ENCODE assay signal across 12 cellular contexts in genomic region chr10:129035052-129035805, GRCh38.
DNase-seq lines count a peak whose midpoint lies in the region; ATAC-seq and TF ChIP-seq lines count a peak whose summit lies in the region.
"Had no signal": no experiment of that assay in that cellular context is flagged by ENCODE, and none has a peak within 500 bp of the region (broad histone marks: within the 10 kb centered on the region; RNA-seq: fewer than 3 reads in every experiment).

No MANE protein-coding gene starts in this region.

- peak overlapping the region; percentile 49 for H3K27ac Mint-ChIP-seq in activated T-helper 17 cell treated with anti-CD3 and anti-CD28 coated beads, Interleukin-2, amount 50 U/mL, for 72 hours

- H3K36me3 Mint-ChIP-seq in activated T-helper 17 cell treated with anti-CD3 and anti-CD28 coated beads, Interleukin-2, amount 50 U/mL, for 72 hours (ENCODE audit: low read depth) = no peaks in the 10 kb centered on the region

- no peaks in the 10 kb centered on the region for H3K9me3 Mint-ChIP-seq in activated T-helper 17 cell treated with anti-CD3 and anti-CD28 coated beads, Interleukin-2, amount 50 U/mL, for 72 hours

- H3K4me3 Mint-ChIP-seq in activated T-helper 17 cell treated with anti-CD3 and anti-CD28 coated beads, Interleukin-2, amount 50 U/mL, for 72 hours = peak overlapping the region; percentile 74

- no peak for TF ChIP-seq CTCF in mucosa of descending colon (IDR thresholded peaks at IDR 0.05)
- TF ChIP-seq CTCF in upper lobe of right lung (IDR thresholded peaks at IDR 0.05) = no peak

- DNase-seq in activated CD8-positive, alpha-beta memory T cell treated with anti-CD3 and anti-CD28 coated beads for 1 hour (ENCODE audit: extremely low read depth in 1 of 2, low read depth in 1 of 2) = peak; percentile 18 to 44
- no peak for DNase-seq in activated CD8-positive, alpha-beta memory T cell treated with anti-CD3 and anti-CD28 coated beads for 24 hours
- peak in 2 of 3 donors; percentile 18 to 50 for DNase-seq in mucosa of descending colon
- DNase-seq in upper lobe of right lung = no peak
- no peak for DNase-seq in D341Med (ENCODE audit: low spot score)
- DNase-seq: GOT3, NCI-H69 had no signal

- no peaks in the 10 kb centered on the region for H3K4me1 ChIP-seq in mucosa of descending colon (ENCODE audit: low read depth)
- H3K4me1 ChIP-seq in upper lobe of right lung = no peaks in the 10 kb centered on the region

- H3K27me3 Mint-ChIP-seq in activated T-helper 17 cell treated with anti-CD3 and anti-CD28 coated beads, Interleukin-2, amount 50 U/mL, for 72 hours = peaks cover 23% of the 10 kb centered on the region

- ATAC-seq in activated T-helper 17 cell treated with anti-CD3 and anti-CD28 coated beads, Interleukin-2, amount 50 U/mL, for 72 hours (replicated peaks) = peak; percentile 69
- peak; percentile 38 for ATAC-seq in mucosa of descending colon
- ATAC-seq in upper lobe of right lung = peak; percentile 8
- ATAC-seq in HG03342 (IDR thresholded peaks at IDR 0.05; ENCODE audit: unreplicated experiment) = no peak
- ATAC-seq in GM21515 (IDR thresholded peaks at IDR 0.05; ENCODE audit: unreplicated experiment) = no peak
- ATAC-seq: GM12878 had no signal

- intact Hi-C loops in mucosa of descending colon (cut with DNase I, micrococcal nuclease) = no loop called here
- intact Hi-C loops in upper lobe of right lung (cut with DNase I) = loop anchor here (10.0 kb wide), 1 partner anchor 940 kb away; no protein-coding TSS in a partner anchor

- peaks cover 24% of the 10 kb centered on the region for H3K27me3 ChIP-seq in upper lobe of right lung

- H3K4me3 ChIP-seq in mucosa of descending colon (no peak overlapping the region), upper lobe of right lung (no peak overlapping the region)
- H3K4me3 ChIP-seq: coronary artery, GM12878 had no signal

- peaks cover 5% of the 10 kb centered on the region for H3K4me1 Mint-ChIP-seq in activated T-helper 17 cell treated with anti-CD3 and anti-CD28 coated beads, Interleukin-2, amount 50 U/mL, for 72 hours

- H3K27ac ChIP-seq in upper lobe of right lung = peak overlapping the region; percentile 27
- H3K27ac ChIP-seq: coronary artery had no signal

- H3K9me3 ChIP-seq in mucosa of descending colon = no peaks in the 10 kb centered on the region
- H3K9me3 ChIP-seq in upper lobe of right lung = no peaks in the 10 kb centered on the region

- H3K36me3 ChIP-seq in mucosa of descending colon (ENCODE audit: low read depth) (no peaks in the 10 kb centered on the region), upper lobe of right lung (no peaks in the 10 kb centered on the region)

Comparison
In these comparisons a context has a peak if more than half of its experiments do, and no peak if none do; other contexts are left out.
1. DNase-seq: peak in activated CD8-positive, alpha-beta memory T cell treated with anti-CD3 and anti-CD28 coated beads for 1 hour (2 of 2) and mucosa of descending colon (2 of 3); none in activated CD8-positive, alpha-beta memory T cell treated with anti-CD3 and anti-CD28 coated beads for 24 hours (single experiment), upper lobe of right lung (single experiment) and D341Med (single experiment).
2. ATAC-seq: peak in activated T-helper 17 cell treated with anti-CD3 and anti-CD28 coated beads, Interleukin-2, amount 50 U/mL, for 72 hours (single experiment), mucosa of descending colon (single experiment) and upper lobe of right lung (single experiment); none in HG03342 (single experiment) and GM21515 (single experiment).